ENCODE assay signal across 30 cellular contexts in the genomic region with DNA sequence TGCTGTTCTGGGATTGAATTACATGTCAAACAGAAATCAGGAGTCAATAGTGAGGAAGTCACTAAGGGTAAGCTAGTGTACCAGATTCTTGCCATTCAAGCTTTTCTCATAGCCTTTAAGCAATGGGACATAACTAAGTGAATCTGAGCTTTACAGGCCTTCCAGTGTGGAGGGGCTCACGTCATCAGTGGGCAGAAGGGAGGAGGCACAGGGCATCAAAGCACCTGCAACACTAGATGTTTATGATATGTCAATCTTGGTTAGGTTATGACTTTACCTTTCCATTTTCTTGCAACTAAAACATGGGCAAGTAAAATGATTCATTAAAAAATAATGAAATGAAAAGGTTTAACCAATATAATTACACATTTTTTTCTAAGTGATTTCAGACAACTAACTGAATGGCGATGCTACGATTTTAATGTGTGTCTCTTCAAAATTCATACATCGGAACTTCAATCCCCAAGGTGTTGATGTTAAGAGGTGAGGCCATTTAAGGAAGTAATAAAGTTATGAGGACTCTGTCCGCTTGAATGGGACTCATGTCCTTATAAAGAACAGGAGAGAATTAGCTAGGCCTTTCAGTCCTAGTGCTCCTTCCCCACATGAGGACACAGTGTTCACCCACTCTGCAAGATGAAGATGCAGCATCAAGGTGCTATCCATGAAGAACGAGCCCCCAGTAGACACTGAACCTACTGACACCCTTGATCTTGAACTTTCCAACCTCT.
"Had no signal": no experiment of that assay in that cellular context is flagged by ENCODE, and none has a peak within 500 bp of the region (broad histone marks: within the 10 kb centered on the region; RNA-seq: fewer than 3 reads in every experiment).

No MANE protein-coding gene starts in this region.

- H3K27ac ChIP-seq: neutrophil, ovary, parathyroid adenoma, psoas muscle, stomach, thoracic aorta, thyroid gland, tibial nerve, upper lobe of right lung, uterus had no signal

- H3K27ac Mint-ChIP-seq: naive B cell; naive thymus-derived CD8-positive, alpha-beta T cell; natural killer cell treated with Interleukin-12 subunit alpha and Interleukin-12 subunit beta and Interleukin-15 and Interleukin-18, amount 100 ng/mL, for 72 hours; nephron progenitor cell; progenitor cell of endocrine pancreas; stimulated activated effector memory CD8-positive, alpha-beta T cell treated with anti-CD3 and anti-CD28 coated beads, Interleukin-12 subunit alpha, Interleukin-12 subunit beta, amount 100 ng/mL, for 72 hours; stimulated activated naive B cell treated with anti-CD40 and anti-IgM and Interleukin-4, amounts not matched to agents 10 μg/mL and 1 μg/mL and 100 μg/mL, for 72 hours; stimulated activated naive CD8-positive, alpha-beta T cell treated with anti-CD3 and anti-CD28 coated beads, Interleukin-15, Interleukin-2, amounts not matched to agents 100 ng/mL and 50 ng/mL, for 24 hours; type B pancreatic cell had no signal

- H3K9me3 Mint-ChIP-seq: nephron progenitor cell had no signal

- H3K4me3 Mint-ChIP-seq: naive B cell; naive thymus-derived CD8-positive, alpha-beta T cell; natural killer cell treated with Interleukin-12 subunit alpha and Interleukin-12 subunit beta and Interleukin-15 and Interleukin-18, amount 100 ng/mL, for 72 hours; nephron progenitor cell; neural crest cell; stimulated activated effector memory CD8-positive, alpha-beta T cell treated with anti-CD3 and anti-CD28 coated beads, Interleukin-12 subunit alpha, Interleukin-12 subunit beta, amount 100 ng/mL, for 72 hours; stimulated activated naive B cell treated with anti-CD40 and anti-IgM and Interleukin-4, amounts not matched to agents 10 μg/mL and 1 μg/mL and 100 μg/mL, for 72 hours; stimulated activated naive CD8-positive, alpha-beta T cell treated with anti-CD3 and anti-CD28 coated beads, Interleukin-15, Interleukin-2, amounts not matched to agents 100 ng/mL and 50 ng/mL, for 24 hours; type B pancreatic cell had no signal

- H3K36me3 Mint-ChIP-seq: naive B cell; natural killer cell treated with Interleukin-12 subunit alpha and Interleukin-12 subunit beta and Interleukin-15 and Interleukin-18, amount 100 ng/mL, for 72 hours; stimulated activated effector memory CD8-positive, alpha-beta T cell treated with anti-CD3 and anti-CD28 coated beads, Interleukin-12 subunit alpha, Interleukin-12 subunit beta, amount 100 ng/mL, for 72 hours; stimulated activated naive B cell treated with anti-CD40 and anti-IgM and Interleukin-4, amounts not matched to agents 10 μg/mL and 1 μg/mL and 100 μg/mL, for 72 hours; type B pancreatic cell had no signal

- DNase-seq: naive B cell; naive thymus-derived CD8-positive, alpha-beta T cell; nephron progenitor cell; nucleus accumbens; ovary; posterior cingulate gyrus; psoas muscle; right cardiac atrium; small intestine; stimulated activated CD4-positive, alpha-beta T cell treated with anti-CD3 and anti-CD28 coated beads, Interleukin-15, amount 100 ng/mL, for 24 hours; stimulated activated CD4-positive, alpha-beta T cell treated with anti-CD3 and anti-CD28 coated beads, Interleukin-2, amount 100 ng/mL, for 24 hours; stimulated activated CD4-positive, alpha-beta T cell treated with anti-CD3 and anti-CD28 coated beads, Interleukin-2, amount 100 ng/mL, for 48 hours; stimulated activated CD4-positive, alpha-beta T cell treated with anti-CD3 and anti-CD28 coated beads, Interleukin-4, amount 100 ng/mL, for 24 hours; stimulated activated naive B cell treated with anti-CD40 and anti-IgM and Interleukin-4, amounts not matched to agents 10 μg/mL and 1 μg/mL and 100 μg/mL, for 72 hours; stimulated activated naive CD4-positive, alpha-beta T cell treated with Interleukin-2 at 50 U/mL for 16 hours; stomach; thyroid gland; upper lobe of right lung; uterus had no signal

- H2AFZ ChIP-seq: parathyroid adenoma had no signal

- FAIRE-seq: small intestine had no signal

- H3K4me1 ChIP-seq: parathyroid adenoma, psoas muscle, stomach, thyroid gland, tibial nerve, upper lobe of right lung, uterus had no signal

- H3K9ac ChIP-seq: parathyroid adenoma had no signal

- H3K27me3 Mint-ChIP-seq: naive B cell; naive thymus-derived CD8-positive, alpha-beta T cell; natural killer cell treated with Interleukin-12 subunit alpha and Interleukin-12 subunit beta and Interleukin-15 and Interleukin-18, amount 100 ng/mL, for 72 hours; progenitor cell of endocrine pancreas; stimulated activated naive B cell treated with anti-CD40 and anti-IgM and Interleukin-4, amounts not matched to agents 10 μg/mL and 1 μg/mL and 100 μg/mL, for 72 hours; stimulated activated naive CD8-positive, alpha-beta T cell treated with anti-CD3 and anti-CD28 coated beads, Interleukin-15, Interleukin-2, amounts not matched to agents 100 ng/mL and 50 ng/mL, for 24 hours; type B pancreatic cell had no signal

- H3K79me2 ChIP-seq: parathyroid adenoma had no signal

- H3K9me3 ChIP-seq: neutrophil, ovary, psoas muscle, stomach, thoracic aorta, thyroid gland, tibial nerve, upper lobe of right lung, uterus had no signal

- H3K36me3 ChIP-seq: neutrophil, ovary, stomach, thoracic aorta, thyroid gland, tibial nerve, upper lobe of right lung, uterus had no signal

- H3K27me3 ChIP-seq: neutrophil, ovary, stomach, thyroid gland, tibial nerve, upper lobe of right lung, uterus had no signal

- ATAC-seq: naive thymus-derived CD8-positive, alpha-beta T cell; natural killer cell treated with Interleukin-12 subunit alpha and Interleukin-12 subunit beta and Interleukin-15 and Interleukin-18, amount 100 ng/mL, for 72 hours; psoas muscle; right cardiac atrium; sciatic nerve; stimulated activated effector memory CD8-positive, alpha-beta T cell treated with anti-CD3 and anti-CD28 coated beads, Interleukin-12 subunit alpha, Interleukin-12 subunit beta, amount 100 ng/mL, for 72 hours; stimulated activated naive B cell treated with anti-CD40 and anti-IgM and Interleukin-4, amounts not matched to agents 10 μg/mL and 1 μg/mL and 100 μg/mL, for 72 hours; upper lobe of right lung had no signal

- H3K4me3 ChIP-seq: ovary, psoas muscle, stomach, thoracic aorta, thyroid gland, tibial nerve, upper lobe of right lung, uterus had no signal

- H3K4me1 Mint-ChIP-seq: naive B cell; naive thymus-derived CD8-positive, alpha-beta T cell; nephron progenitor cell; neural crest cell; stimulated activated effector memory CD8-positive, alpha-beta T cell treated with anti-CD3 and anti-CD28 coated beads, Interleukin-12 subunit alpha, Interleukin-12 subunit beta, amount 100 ng/mL, for 72 hours; stimulated activated naive B cell treated with anti-CD40 and anti-IgM and Interleukin-4, amounts not matched to agents 10 μg/mL and 1 μg/mL and 100 μg/mL, for 72 hours had no signal
